ENCODE assay signal across 16 cellular contexts in the genomic region with DNA sequence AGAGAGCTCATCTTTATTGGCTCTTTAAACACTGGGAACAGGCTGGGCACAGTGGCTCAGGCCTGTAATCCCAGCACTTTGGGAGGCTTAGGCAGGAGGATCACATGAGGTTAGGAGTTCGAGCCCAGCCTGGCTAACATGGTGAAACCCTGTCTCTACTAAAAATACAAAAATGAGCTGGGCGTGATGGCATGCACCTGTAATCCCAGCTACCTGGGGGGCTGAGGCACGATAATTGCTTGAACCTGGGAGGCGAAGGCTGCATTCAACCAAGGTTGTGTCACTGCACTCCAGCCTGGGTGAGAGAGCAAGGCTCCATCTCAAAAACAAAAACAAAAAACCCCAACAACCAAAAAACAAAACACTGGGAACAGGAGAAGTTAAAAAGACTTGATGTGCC.
"Had no signal": no experiment of that assay in that cellular context is flagged by ENCODE, and none has a peak within 500 bp of the region (broad histone marks: within the 10 kb centered on the region; RNA-seq: fewer than 3 reads in every experiment).

No MANE protein-coding gene starts in this region.

- H3K4me1 ChIP-seq: neural progenitor cell had no signal

- H3K27me3 ChIP-seq: cardiac muscle cell, neural progenitor cell, suprapubic skin, upper lobe of left lung had no signal

- H3K9me3 ChIP-seq: SK-N-SH, suprapubic skin, upper lobe of left lung had no signal

- H3K36me3 ChIP-seq: neural progenitor cell had no signal

- H3K4me3 ChIP-seq: cardiac muscle cell, neural progenitor cell, suprapubic skin, upper lobe of left lung had no signal

- H3K4me1 Mint-ChIP-seq: activated naive CD4-positive, alpha-beta T cell treated with anti-CD3 and anti-CD28 coated beads, Interleukin-2, amount 10 ng/mL, durations not matched to agents 7 days and 5 days; neural progenitor cell had no signal

- H3K27ac ChIP-seq: cardiac muscle cell, neural progenitor cell, parathyroid adenoma, suprapubic skin had no signal

- H3K4me3 Mint-ChIP-seq: activated naive CD4-positive, alpha-beta T cell treated with anti-CD3 and anti-CD28 coated beads, Interleukin-2, amount 10 ng/mL, durations not matched to agents 7 days and 5 days; neural progenitor cell had no signal

- H3K27ac Mint-ChIP-seq: activated naive CD4-positive, alpha-beta T cell treated with anti-CD3 and anti-CD28 coated beads, Interleukin-2, amount 10 ng/mL, durations not matched to agents 7 days and 5 days; activated T-helper 2 cell treated with anti-CD3 and anti-CD28 coated beads, Interferon-gamma antibody, Interleukin-2, Interleukin-4, amounts not matched to agents 10 μg/mL and 5 μg/mL and 100 μg/mL, durations not matched to agents 14 hours and 24 hours and 36 hours; neural progenitor cell had no signal

- H3K27me3 Mint-ChIP-seq: activated naive CD4-positive, alpha-beta T cell treated with anti-CD3 and anti-CD28 coated beads, Interleukin-2, amount 10 ng/mL, durations not matched to agents 7 days and 5 days had no signal

- ATAC-seq: left ventricle myocardium superior had no signal

- DNase-seq: activated CD4-positive, CD25-positive, alpha-beta regulatory T cell treated with anti-CD3 and anti-CD28 coated beads, Interleukin-2, amount 50 U/mL, for 72 hours; activated naive CD4-positive, alpha-beta T cell treated with anti-CD3 and anti-CD28 coated beads, Interleukin-2, amount 10 ng/mL, durations not matched to agents 7 days and 5 days; erythroblast; hippocampal formation; left ventricle myocardium superior; SK-N-SH; stimulated activated CD4-positive, alpha-beta T cell treated with anti-CD3 and anti-CD28 coated beads, Interleukin-12 subunit alpha, Interleukin-12 subunit beta, amount 100 ng/mL, for 4 hours; stimulated activated naive CD4-positive, alpha-beta T cell; T-helper 1 cell; T1000; upper lobe of left lung had no signal

- H3K9me3 Mint-ChIP-seq: activated naive CD4-positive, alpha-beta T cell treated with anti-CD3 and anti-CD28 coated beads, Interleukin-2, amount 10 ng/mL, durations not matched to agents 7 days and 5 days; activated T-helper 2 cell treated with anti-CD3 and anti-CD28 coated beads, Interferon-gamma antibody, Interleukin-2, Interleukin-4, amounts not matched to agents 10 μg/mL and 5 μg/mL and 100 μg/mL, durations not matched to agents 14 hours and 24 hours and 36 hours; neural progenitor cell had no signal
